Comparison of ENCODE assay signal across 13 cellular contexts in genomic region chr5:158014367-158014766, GRCh38.
"Had no signal": no experiment of that assay in that cellular context is flagged by ENCODE, and none has a peak within 500 bp of the region (broad histone marks: within the 10 kb centered on the region; RNA-seq: fewer than 3 reads in every experiment).

No MANE protein-coding gene starts in this region.

- H3K9me3 Mint-ChIP-seq: dendritic cell treated with granulocyte-macrophage colony-stimulating factor and Interleukin-4, amounts not matched to agents 40 ng/mL and 50 ng/mL, for 4 days; effector memory CD8-positive, alpha-beta T cell; naive thymus-derived CD4-positive, alpha-beta T cell; nephron progenitor cell had no signal

- H3K36me3 ChIP-seq: esophagus muscularis mucosa, right atrium auricular region, stomach, thoracic aorta, transverse colon had no signal

- H3K4me1 Mint-ChIP-seq: naive thymus-derived CD4-positive, alpha-beta T cell had no signal

- H3K4me3 ChIP-seq: esophagus muscularis mucosa, hepatocyte, right atrium auricular region, stomach, thoracic aorta, transverse colon had no signal

- H3K4me1 ChIP-seq: right atrium auricular region, stomach had no signal

- H3K79me2 ChIP-seq: hepatocyte had no signal

- H3K27ac Mint-ChIP-seq: dendritic cell treated with granulocyte-macrophage colony-stimulating factor and Interleukin-4, amounts not matched to agents 40 ng/mL and 50 ng/mL, for 4 days; effector memory CD8-positive, alpha-beta T cell; naive thymus-derived CD4-positive, alpha-beta T cell; nephron progenitor cell had no signal

- H3K4me2 ChIP-seq: hepatocyte had no signal

- ATAC-seq: effector memory CD8-positive, alpha-beta T cell; naive thymus-derived CD4-positive, alpha-beta T cell had no signal

- DNase-seq: effector memory CD8-positive, alpha-beta T cell; naive thymus-derived CD4-positive, alpha-beta T cell; stimulated activated CD4-positive, alpha-beta T cell treated with anti-CD3 and anti-CD28 coated beads, Interleukin-12 subunit alpha, Interleukin-12 subunit beta, amount 100 ng/mL, for 4 hours; stimulated activated naive CD4-positive, alpha-beta T cell; stomach had no signal

- H3K27me3 ChIP-seq: esophagus muscularis mucosa, hepatocyte, right atrium auricular region, stomach, transverse colon had no signal

- H3K27ac ChIP-seq: epithelial cell of prostate, esophagus muscularis mucosa, hepatocyte, right atrium auricular region, stomach, thoracic aorta, transverse colon had no signal

- H3K36me3 Mint-ChIP-seq: naive thymus-derived CD4-positive, alpha-beta T cell had no signal

- H3K4me3 Mint-ChIP-seq: dendritic cell treated with granulocyte-macrophage colony-stimulating factor and Interleukin-4, amounts not matched to agents 40 ng/mL and 50 ng/mL, for 4 days; effector memory CD8-positive, alpha-beta T cell; naive thymus-derived CD4-positive, alpha-beta T cell; nephron progenitor cell had no signal
